13 cellular contexts compared by ENCODE assay signal in the genomic region with DNA sequence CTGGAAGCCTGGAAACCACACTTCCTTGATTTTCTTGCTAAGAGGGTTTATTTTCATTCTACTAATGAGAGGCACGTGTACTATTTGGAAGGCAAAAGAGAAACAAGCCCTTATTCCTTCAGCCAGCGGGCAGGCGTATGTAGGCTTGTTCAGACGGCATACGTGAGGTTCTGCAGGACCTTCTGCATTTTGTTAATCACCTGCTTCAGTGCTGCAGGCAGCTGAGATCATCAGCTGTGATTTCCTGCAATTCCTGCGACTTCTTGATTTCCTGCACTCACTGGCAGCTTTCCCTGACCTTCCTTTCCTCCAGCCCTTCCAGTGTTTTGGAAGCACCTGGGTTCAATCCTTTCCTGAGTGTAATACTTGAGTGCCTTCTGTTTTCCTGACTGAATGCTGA.
"Had no signal": no experiment of that assay in that cellular context is flagged by ENCODE, and none has a peak within 500 bp of the region (broad histone marks: within the 10 kb centered on the region; RNA-seq: fewer than 3 reads in every experiment).

No MANE protein-coding gene starts in this region.

- H3K9me3 Mint-ChIP-seq: activated T-helper 1 cell treated with anti-CD3 and anti-CD28 coated beads, Interleukin-12 subunit alpha, Interleukin-12 subunit beta, Interleukin-2, Interleukin-4 antibody, amounts not matched to agents 30 ng/mL and 10 ng/mL and 1 ng/mL, durations not matched to agents 14 hours and 24 hours and 36 hours; neural progenitor cell had no signal

- H3K4me3 ChIP-seq: left lung, neural progenitor cell, ovary, transverse colon had no signal

- H3K4me3 Mint-ChIP-seq: activated T-helper 1 cell treated with anti-CD3 and anti-CD28 coated beads, Interleukin-12 subunit alpha, Interleukin-12 subunit beta, Interleukin-2, Interleukin-4 antibody, amounts not matched to agents 30 ng/mL and 10 ng/mL and 1 ng/mL, durations not matched to agents 14 hours and 24 hours and 36 hours; neural progenitor cell; stimulated activated naive B cell treated with anti-CD40 and anti-IgM and Interleukin-4, amounts not matched to agents 10 μg/mL and 1 μg/mL and 100 μg/mL, for 72 hours had no signal

- ATAC-seq: left lung; stimulated activated naive B cell treated with anti-CD40 and anti-IgM and Interleukin-4, amounts not matched to agents 10 μg/mL and 1 μg/mL and 100 μg/mL, for 72 hours had no signal

- H3K4me1 Mint-ChIP-seq: neural progenitor cell; stimulated activated naive B cell treated with anti-CD40 and anti-IgM and Interleukin-4, amounts not matched to agents 10 μg/mL and 1 μg/mL and 100 μg/mL, for 72 hours had no signal

- H3K27me3 Mint-ChIP-seq: stimulated activated naive B cell treated with anti-CD40 and anti-IgM and Interleukin-4, amounts not matched to agents 10 μg/mL and 1 μg/mL and 100 μg/mL, for 72 hours had no signal

- H3K27me3 ChIP-seq: left lung, neural progenitor cell, ovary, transverse colon had no signal

- DNase-seq: activated CD4-positive, alpha-beta T cell treated with anti-CD3 and anti-CD28 coated beads for 4 hours; activated naive CD4-positive, alpha-beta T cell; aorta; islet precursor cell; left lung; ovary; stimulated activated CD4-positive, alpha-beta T cell treated with anti-CD3 and anti-CD28 coated beads, Interleukin-1b, Interleukin-23, amount 100 ng/mL, for 48 hours; stimulated activated naive B cell treated with anti-CD40 and anti-IgM and Interleukin-4, amounts not matched to agents 10 μg/mL and 1 μg/mL and 100 μg/mL, for 72 hours; T-helper 1 cell; transverse colon had no signal

- H3K36me3 ChIP-seq: neural progenitor cell, ovary had no signal

- FAIRE-seq: endometrium had no signal

- H3K27ac Mint-ChIP-seq: activated T-helper 1 cell treated with anti-CD3 and anti-CD28 coated beads, Interleukin-12 subunit alpha, Interleukin-12 subunit beta, Interleukin-2, Interleukin-4 antibody, amounts not matched to agents 30 ng/mL and 10 ng/mL and 1 ng/mL, durations not matched to agents 14 hours and 24 hours and 36 hours; neural progenitor cell; stimulated activated naive B cell treated with anti-CD40 and anti-IgM and Interleukin-4, amounts not matched to agents 10 μg/mL and 1 μg/mL and 100 μg/mL, for 72 hours had no signal
